14 cellular contexts compared by ENCODE assay signal in the genomic region with DNA sequence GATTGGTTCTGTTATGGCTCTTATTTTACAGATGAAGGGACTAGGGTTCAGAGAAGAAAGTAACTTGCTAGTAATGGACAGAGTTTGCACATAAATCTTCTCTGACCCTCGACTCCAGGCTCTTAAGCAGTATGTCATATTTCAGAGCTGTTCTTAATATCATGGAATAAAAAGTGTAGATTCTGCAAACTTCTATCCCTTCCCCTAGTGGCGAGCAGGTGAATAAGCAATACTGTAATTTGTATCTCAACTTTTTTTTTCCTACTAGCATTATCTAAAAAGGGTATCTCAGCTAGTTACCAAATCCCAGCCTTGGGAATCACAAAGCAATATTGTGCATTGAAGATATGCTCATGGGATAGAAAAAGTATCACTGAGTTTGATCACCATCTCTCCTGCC.
A peak's percentile ranks its signal among the peaks of the same experiment; 100 is the strongest.
DNase-seq lines count a peak whose midpoint lies in the region; ATAC-seq and TF ChIP-seq lines count a peak whose summit lies in the region.
"Had no signal": no experiment of that assay in that cellular context is flagged by ENCODE, and none has a peak within 500 bp of the region (broad histone marks: within the 10 kb centered on the region; RNA-seq: fewer than 3 reads in every experiment).

No MANE protein-coding gene starts in this region.

- CTCF ChIA-PET in Panc1 (lab: Charles Lee) = no interaction called here

- H3K27ac Mint-ChIP-seq in activated T-cell treated with anti-CD3 and anti-CD28 coated beads, Interleukin-2, amount 50 U/mL, for 72 hours = no peak overlapping the region
- H3K27ac Mint-ChIP-seq in T-helper 17 cell = no peak overlapping the region

- TF ChIP-seq CTCF in cardiac muscle cell (IDR thresholded peaks at IDR 0.05; ENCODE audit: low read depth, low read length) = peak; percentile 34
- TF ChIP-seq CTCF in heart left ventricle (IDR thresholded peaks at IDR 0.05) = peak in 1 of 12 donors; percentile 39
- peak; percentile 20; the same call in 1 of the 2 replicates for TF ChIP-seq CTCF in Panc1 (IDR thresholded peaks at IDR 0.05)
- peak; percentile 49 for TF ChIP-seq CTCF in fibroblast of mammary gland (conservative IDR thresholded peaks at IDR 0.05; ENCODE audit: control insufficient read depth, insufficient read depth, low read depth, low read length)

- ATAC-seq in heart left ventricle (no peak), Panc1 (no peak), T-helper 17 cell (no peak)
- ATAC-seq in activated T-cell treated with anti-CD3 and anti-CD28 coated beads, Interleukin-2, amount 50 U/mL, for 72 hours (replicated peaks in 1 of 2) = no peak
- ATAC-seq: A549 had no signal

- H3K9me3 Mint-ChIP-seq in activated T-cell treated with anti-CD3 and anti-CD28 coated beads, Interleukin-2, amount 50 U/mL, for 72 hours = peaks cover 1 to 7% of the 10 kb centered on the region in 2 donors

- no peaks in the 10 kb centered on the region for H3K36me3 ChIP-seq in cardiac muscle cell
- H3K36me3 ChIP-seq in heart left ventricle = no peaks in the 10 kb centered on the region
- H3K36me3 ChIP-seq in Panc1 (ENCODE audit: control insufficient read depth, insufficient read depth, low read length) = no peaks in the 10 kb centered on the region
- H3K36me3 ChIP-seq in effector memory CD4-positive, alpha-beta T cell (ENCODE audit: control insufficient read depth, insufficient read depth, low read length) = no peaks in the 10 kb centered on the region
- H3K36me3 ChIP-seq: transverse colon had no signal

- no peaks in the 10 kb centered on the region for H3K27me3 ChIP-seq in cardiac muscle cell
- H3K27me3 ChIP-seq in heart left ventricle = no peaks in the 10 kb centered on the region
- H3K27me3 ChIP-seq in Panc1 (ENCODE audit: control insufficient read depth, insufficient read depth, low read length) = no peaks in the 10 kb centered on the region
- no peaks in the 10 kb centered on the region for H3K27me3 ChIP-seq in effector memory CD4-positive, alpha-beta T cell (replicated peaks; ENCODE audit: control insufficient read depth, insufficient read depth, low read length, poor library complexity, severe bottlenecking)
- H3K27me3 ChIP-seq: transverse colon had no signal

- no peaks in the 10 kb centered on the region for H3K4me1 Mint-ChIP-seq in activated T-cell treated with anti-CD3 and anti-CD28 coated beads, Interleukin-2, amount 50 U/mL, for 72 hours (ENCODE audit: low read depth)
- H3K4me1 Mint-ChIP-seq in T-helper 17 cell = no peaks in the 10 kb centered on the region

- intact Hi-C loops in heart left ventricle (cut with DNase I) = no loop called here
- intact Hi-C loops in Panc1 (cut with micrococcal nuclease; ENCODE audit: unreplicated experiment) = no loop called here

- H3K27me3 Mint-ChIP-seq in activated T-cell treated with anti-CD3 and anti-CD28 coated beads, Interleukin-2, amount 50 U/mL, for 72 hours (ENCODE audit: low read depth) = no peaks in the 10 kb centered on the region
- H3K27me3 Mint-ChIP-seq in T-helper 17 cell = no peaks in the 10 kb centered on the region

- TF ChIP-seq POLR2A in heart left ventricle (IDR thresholded peaks at IDR 0.05) = no peak

- DNase-seq in cardiac muscle cell (ENCODE audit: low read depth in 1 of 2, low spot score in 1 of 2) = no peak
- no peak for DNase-seq in heart left ventricle
- DNase-seq in Panc1 (ENCODE audit: low read depth, low spot score) = no peak
- peak; percentile 4 for DNase-seq in fibroblast of mammary gland (ENCODE audit: low read depth)
- DNase-seq in activated T-cell treated with anti-CD3 and anti-CD28 coated beads, Interleukin-2, amount 50 U/mL, for 72 hours = no peak
- DNase-seq in T-helper 17 cell = no peak
- DNase-seq in effector memory CD4-positive, alpha-beta T cell = no peak
- DNase-seq in activated effector memory CD4-positive, alpha-beta T cell treated with anti-CD3 and anti-CD28 coated beads, Interleukin-2, amount 50 U/mL, for 16 hours = no peak
- DNase-seq: amygdala, DMS79, RPMI8226, transverse colon had no signal

- H3K9me3 ChIP-seq in cardiac muscle cell (ENCODE audit: low read depth) (no peaks in the 10 kb centered on the region), heart left ventricle (peaks cover 0 to 12% (median 0%) of the 10 kb centered on the region in 12 donors), Panc1 (ENCODE audit: control insufficient read depth, insufficient read depth, low read depth, low read length) (no peaks in the 10 kb centered on the region), T-helper 17 cell (ENCODE audit: control insufficient read depth, low read length, poor library complexity, severe bottlenecking) (no peaks in the 10 kb centered on the region)
- H3K9me3 ChIP-seq in effector memory CD4-positive, alpha-beta T cell (ENCODE audit: control insufficient read depth, low read length) = no peaks in the 10 kb centered on the region
- H3K9me3 ChIP-seq: A549, transverse colon had no signal

- H3K4me1 ChIP-seq in cardiac muscle cell (ENCODE audit: low read depth) (no peaks in the 10 kb centered on the region), heart left ventricle (no peaks in the 10 kb centered on the region), Panc1 (ENCODE audit: control insufficient read depth, insufficient read depth, low read length) (no peaks in the 10 kb centered on the region)
- H3K4me1 ChIP-seq in effector memory CD4-positive, alpha-beta T cell (ENCODE audit: control insufficient read depth, insufficient read depth, low read length, poor library complexity, severe bottlenecking) = no peaks in the 10 kb centered on the region
- H3K4me1 ChIP-seq: A549, transverse colon had no signal

- in situ Hi-C loops in Panc1 (cut with HindIII; ENCODE audit: low pct_unique_long_range_greater_than_20kb, low sequenced_read_pairs) = no loop called here

- no peak overlapping the region for H3K4me3 ChIP-seq in cardiac muscle cell
- no peak overlapping the region for H3K4me3 ChIP-seq in heart left ventricle
- no peak overlapping the region for H3K4me3 ChIP-seq in Panc1 (ENCODE audit: low read depth in 2 of 2, low read length in 2 of 2)
- H3K4me3 ChIP-seq in fibroblast of mammary gland (ENCODE audit: control insufficient read depth, low read depth, low read length) = no peak overlapping the region
- no peak overlapping the region for H3K4me3 ChIP-seq in effector memory CD4-positive, alpha-beta T cell (ENCODE audit: insufficient read depth, low read depth, low read length, poor library complexity, severe bottlenecking)
- H3K4me3 ChIP-seq: A549, lung, transverse colon had no signal

- POLR2A ChIA-PET in Panc1 (lab: Charles Lee) = no interaction called here

- 52 to 61% (median 55%) methylated on average over 2 of the region's 2 CpGs for WGBS in heart left ventricle, 4 donors

- H3K27ac ChIP-seq in cardiac muscle cell = no peak overlapping the region
- H3K27ac ChIP-seq in heart left ventricle = no peak overlapping the region
- H3K27ac ChIP-seq in Panc1 (ENCODE audit: low read length) = no peak overlapping the region
- H3K27ac ChIP-seq in effector memory CD4-positive, alpha-beta T cell (ENCODE audit: insufficient read depth, low read length, poor library complexity, severe bottlenecking) = no peak overlapping the region
- H3K27ac ChIP-seq: A549, transverse colon had no signal

- H3K4me3 Mint-ChIP-seq in activated T-cell treated with anti-CD3 and anti-CD28 coated beads, Interleukin-2, amount 50 U/mL, for 72 hours = no peak overlapping the region
- H3K4me3 Mint-ChIP-seq in T-helper 17 cell = no peak overlapping the region

- no TSS peak for BruUV-seq in Panc1 (replicated peaks; lab: Mats Ljungman, UMichigan)

- H3K36me3 Mint-ChIP-seq in activated T-cell treated with anti-CD3 and anti-CD28 coated beads, Interleukin-2, amount 50 U/mL, for 72 hours (ENCODE audit: insufficient read depth in 2 of 2) = no peaks in the 10 kb centered on the region
- H3K36me3 Mint-ChIP-seq in T-helper 17 cell (ENCODE audit: low read depth) = no peaks in the 10 kb centered on the region
